Comparison of ENCODE assay signal across 9 cellular contexts in genomic region chr5:148687427-148687826, GRCh38. TPM values are rescaled to one million over a fixed set of nuclear protein-coding genes. Genes with fewer than 3 reads are reported as not detected.
A peak's percentile ranks its signal among the peaks of the same experiment; 100 is the strongest.
DNase-seq lines count a peak whose midpoint lies in the region; ATAC-seq and TF ChIP-seq lines count a peak whose summit lies in the region.
"Had no signal": no experiment of that assay in that cellular context is flagged by ENCODE, and none has a peak within 500 bp of the region (broad histone marks: within the 10 kb centered on the region; RNA-seq: fewer than 3 reads in every experiment).

No MANE protein-coding gene starts in this region.

- no peaks in the 10 kb centered on the region for H3K36me3 ChIP-seq in BE2C
- H3K36me3 ChIP-seq in PC-9 (ENCODE audit: low read depth), result no peaks in the 10 kb centered on the region
- no peaks in the 10 kb centered on the region for H3K36me3 ChIP-seq in tibial nerve

- intact Hi-C loops in PC-9 (cut with micrococcal nuclease; ENCODE audit: unreplicated experiment), result no loop called here

- H3K9me3 ChIP-seq in BE2C (no peaks in the 10 kb centered on the region), PC-9 (ENCODE audit: insufficient read depth, low read depth) (no peaks in the 10 kb centered on the region), tibial nerve (peaks cover 0 to 6% (median 2%) of the 10 kb centered on the region in 4 donors)

- no peak overlapping the region for H3K4me2 ChIP-seq in PC-9

- no TSS peak for BruUV-seq in PC-9 (replicated peaks; lab: Mats Ljungman, UMichigan)

- POLR2A ChIA-PET in PC-9 (lab: Charles Lee; ENCODE audit: unreplicated experiment), result no interaction called here

- TF ChIP-seq POLR2A in tibial nerve (IDR thresholded peaks at IDR 0.05), result no peak

- H3K27ac ChIP-seq in PC-9 (no peak overlapping the region), tibial nerve (no peak overlapping the region)

- peak; percentile 94 for ATAC-seq in GM18909 (IDR thresholded peaks at IDR 0.05; ENCODE audit: poor library complexity, unreplicated experiment)
- ATAC-seq in HG03066 (IDR thresholded peaks at IDR 0.05; ENCODE audit: low read depth, unreplicated experiment), result peak; percentile 91

- peak; percentile 98 for TF ChIP-seq CTCF in BE2C (IDR thresholded peaks at IDR 0.05; ENCODE audit: low read depth, low read length)
- peak; percentile 61 for TF ChIP-seq CTCF in PC-9 (conservative IDR thresholded peaks at IDR 0.05)
- TF ChIP-seq CTCF in tibial nerve (IDR thresholded peaks at IDR 0.05), result no peak

- H3K27me3 ChIP-seq in BE2C (no peaks in the 10 kb centered on the region), PC-9 (ENCODE audit: insufficient read depth, low read depth) (no peaks in the 10 kb centered on the region), tibial nerve (no peaks in the 10 kb centered on the region)

- H4K20me1 ChIP-seq in PC-9 (ENCODE audit: insufficient read depth), result no peaks in the 10 kb centered on the region

- H3F3A ChIP-seq in PC-9 (ENCODE audit: insufficient read depth, low read depth), result no peaks in the 10 kb centered on the region

- no peak for TF ChIP-seq EP300 in tibial nerve (IDR thresholded peaks at IDR 0.05)

- H2AFZ ChIP-seq in PC-9, result no peak overlapping the region

- 56 to 62% methylated on average over 3 of the region's 3 CpGs for WGBS in tibial nerve, 2 donors

- no peaks in the 10 kb centered on the region for H3K4me1 ChIP-seq in BE2C
- no peaks in the 10 kb centered on the region for H3K4me1 ChIP-seq in PC-9 (replicated peaks; ENCODE audit: insufficient read depth)
- no peaks in the 10 kb centered on the region for H3K4me1 ChIP-seq in tibial nerve

- DNase-seq in BE2C (peak; percentile 66), PC-9 (peak in 1 of 2 experiments; percentile 1), foreskin melanocyte (peak; percentile 4), tibial nerve (ENCODE audit: low spot score in 2 of 2) (no peak), NCI-H1436 treated with DMSO at 0.1 percent for 48 hours (lab: John Stamatoyannopoulos, UW) (no peak), NCI-H510A treated with DMSO at 0.1 percent for 48 hours (lab: John Stamatoyannopoulos, UW) (no peak)

- no peak overlapping the region for H3K4me3 ChIP-seq in BE2C (ENCODE audit: low read depth, low read length)
- H3K4me3 ChIP-seq in PC-9, result no peak overlapping the region
- no peak overlapping the region for H3K4me3 ChIP-seq in tibial nerve

- CTCF ChIA-PET in PC-9 (lab: Charles Lee), result no interaction called here

- no peaks in the 10 kb centered on the region for H3K9me2 ChIP-seq in PC-9 (ENCODE audit: insufficient read depth)

- no peaks in the 10 kb centered on the region for H3K79me2 ChIP-seq in PC-9 (ENCODE audit: low read depth)

RNA-seq across cellular contexts. Expression of gene HTR4, which starts 33.1 kb away (rescaled TPM):
- 0.51 TPM for polyA plus RNA-seq in BE2C (2012; ENCODE audit: insufficient read depth, insufficient read length, low read depth)
- not detected in 2 replicates for total RNA-seq in PC-9 (2021)
- total RNA-seq in tibial nerve, result under 1 TPM in 1 of 4 donors, not detected in 3; 0.21 TPM
- total RNA-seq: mononuclear cell had no signal

Comparison
In these comparisons a context has a peak if more than half of its experiments do, and no peak if none do; other contexts are left out.
1. DNase-seq: peak in BE2C (single experiment) and foreskin melanocyte (single experiment); none in tibial nerve (0 of 2), NCI-H1436 treated with DMSO at 0.1 percent for 48 hours (single experiment) and NCI-H510A treated with DMSO at 0.1 percent for 48 hours (single experiment).
2. CTCF ChIP-seq: peak in BE2C (single experiment) and PC-9 (single experiment); none in tibial nerve (0 of 5).